Comparison of ENCODE assay signal across 16 cellular contexts in genomic region chr14:50403433-50403832, GRCh38. TPM values are rescaled to one million over a fixed set of nuclear protein-coding genes. Genes with fewer than 3 reads are reported as not detected.
DNase-seq lines count a peak whose midpoint lies in the region; ATAC-seq, FAIRE-seq and TF ChIP-seq lines count a peak whose summit lies in the region.
"Had no signal": no experiment of that assay in that cellular context is flagged by ENCODE, and none has a peak within 500 bp of the region (broad histone marks: within the 10 kb centered on the region; RNA-seq: fewer than 3 reads in every experiment).

No MANE protein-coding gene starts in this region.

- no peak overlapping the region for H3K9ac ChIP-seq in adipocyte (ENCODE audit: low read length)
- H3K9ac ChIP-seq: BLaER1 had no signal

- peak; percentile 21 for ATAC-seq in mucosa of descending colon
- ATAC-seq in GM18502 (IDR thresholded peaks at IDR 0.05; ENCODE audit: poor library complexity, unreplicated experiment), result no peak
- ATAC-seq: activated naive CD4-positive, alpha-beta T cell treated with anti-CD3 and anti-CD28 coated beads, Interleukin-2, amount 50 U/mL, for 72 hours; right cardiac atrium had no signal

- H3K4me3 ChIP-seq in adipocyte (ENCODE audit: low read length) (no peak overlapping the region), mucosa of descending colon (no peak overlapping the region)
- H3K4me3 ChIP-seq: BLaER1, esophagus squamous epithelium had no signal

- H3K36me3 ChIP-seq in adipocyte (ENCODE audit: control insufficient read depth, insufficient read depth, low read length, severe bottlenecking) (no peaks in the 10 kb centered on the region), mucosa of descending colon (ENCODE audit: low read depth) (no peaks in the 10 kb centered on the region)
- H3K36me3 ChIP-seq: BLaER1, esophagus squamous epithelium had no signal

- peaks cover 14% of the 10 kb centered on the region for H3K4me1 ChIP-seq in adipocyte (ENCODE audit: control insufficient read depth, insufficient read depth, low read length)
- peaks cover 3% of the 10 kb centered on the region for H3K4me1 ChIP-seq in mucosa of descending colon (ENCODE audit: low read depth)

- TF ChIP-seq CTCF in mucosa of descending colon (IDR thresholded peaks at IDR 0.05), result no peak

- H3K27me3 ChIP-seq in adipocyte (replicated peaks; ENCODE audit: control insufficient read depth, insufficient read depth, low read length), result no peaks in the 10 kb centered on the region
- H3K27me3 ChIP-seq: BLaER1, esophagus squamous epithelium had no signal

- intact Hi-C loops in mucosa of descending colon (cut with DNase I, micrococcal nuclease), result loop anchor here in 1 of 2 donors (10.0 kb wide), 1 partner anchor 59 kb away; no protein-coding TSS in a partner anchor

- DNase-seq in EL (peak; percentile 29), MV-4-11 (lab: John Stamatoyannopoulos, UW) (peak; percentile 47), adipocyte (ENCODE audit: low read depth) (peak; percentile 39), mucosa of descending colon (no peak), NCI-H2227 (lab: John Stamatoyannopoulos, UW; ENCODE audit: unreplicated experiment) (no peak), NCI-H82 (lab: John Stamatoyannopoulos, UW) (no peak), GM12891 (ENCODE audit: insufficient read length, low spot score) (no peak)
- DNase-seq: cerebellar nuclear complex, esophagus squamous epithelium, NCI-H446, right cardiac atrium had no signal

- H3K9me3 ChIP-seq in adipocyte (ENCODE audit: control insufficient read depth, low read length), result no peaks in the 10 kb centered on the region
- H3K9me3 ChIP-seq in mucosa of descending colon, result no peaks in the 10 kb centered on the region
- H3K9me3 ChIP-seq: esophagus squamous epithelium had no signal

- no peak for FAIRE-seq in GM12891 (lab: Jason Lieb, UNC)
- FAIRE-seq: islet of Langerhans, TTC549 had no signal

- TF ChIP-seq POLR2A in GM12891 (IDR thresholded peaks at IDR 0.05; ENCODE audit: low read depth, low read length), result no peak

TF ChIP-seq in GM12891, 5 proteins besides CTCF, POLR2A, EP300 and RAD21:
- TF ChIP-seq POLR2AphosphoS5 (IDR thresholded peaks at IDR 0.05; ENCODE audit: low read depth, low read length), result no peak
- no peak for TF ChIP-seq POU2F2 (IDR thresholded peaks at IDR 0.05; ENCODE audit: low read depth, low read length)
- no peak for TF ChIP-seq PAX5 (IDR thresholded peaks at IDR 0.05; ENCODE audit: insufficient read depth, low read length, severe bottlenecking)
- TF ChIP-seq TAF1 (IDR thresholded peaks at IDR 0.05; ENCODE audit: low read depth, low read length), result no peak
- TF ChIP-seq SPI1 (IDR thresholded peaks at IDR 0.05; ENCODE audit: low read depth, low read length), result no peak

RNA-seq across cellular contexts. Expression of gene CDKL1, which starts 6.8 kb away (rescaled TPM):
- total RNA-seq in mucosa of descending colon, result 10 to 100 TPM; 31.0 to 70.4 (median 53.5) TPM
- polyA plus RNA-seq in GM12891 (2012; ENCODE audit: low read depth, missing spikeins), result 5.6 TPM

Comparison
In these comparisons a context has a peak if more than half of its experiments do, and no peak if none do; other contexts are left out.
1. DNase-seq: peak in EL (single experiment), MV-4-11 (single experiment) and adipocyte (single experiment); none in mucosa of descending colon (0 of 3), NCI-H2227 (single experiment), NCI-H82 (single experiment) and GM12891 (single experiment).